2 cellular contexts compared by ENCODE assay signal in genomic region chr1:214219916-214220315, GRCh38.
TF ChIP-seq lines count a peak whose summit lies in the region.

No MANE protein-coding gene starts in this region.

TF ChIP-seq in IMR-90, 13 proteins besides CTCF, POLR2A, EP300 and RAD21:
- TF ChIP-seq CHD1 (IDR thresholded peaks at IDR 0.05; ENCODE audit: low read depth, low read length) (no peak), MAZ (IDR thresholded peaks at IDR 0.05; ENCODE audit: borderline replicate concordance, low read depth, low read length) (no peak), FOS (IDR thresholded peaks at IDR 0.05; ENCODE audit: low read depth, low read length) (no peak)
TF ChIP-seq in IMR-90: peak in this region for 0.

TF ChIP-seq in HepG2, 621 proteins besides CTCF, POLR2A, EP300 and RAD21 (continued from another document):
- TF ChIP-seq CEBPB (IDR thresholded peaks at IDR 0.05; ENCODE audit: borderline replicate concordance, low read depth, low read length) (peak; percentile 78; the same call in 1 of the 2 replicates), SOX6 (IDR thresholded peaks at IDR 0.05) (no peak), SOX6 (CRISPR knock-in tag; IDR thresholded peaks at IDR 0.05) (0 out of 2 replicates have a peak, but pooled peaks have one; percentile 18), SOX13 (IDR thresholded peaks at IDR 0.05) (no peak), SOX13 (CRISPR knock-in tag; conservative IDR thresholded peaks at IDR 0.05 in 1 of 2, IDR thresholded peaks at IDR 0.05 in 1 of 2) (0 out of 4 replicates have a peak, but pooled peaks of 1 of the 2 experiments have one; percentile 42), SOX5 (CRISPR knock-in tag; IDR thresholded peaks at IDR 0.05; ENCODE audit: borderline replicate concordance) (peak; percentile 46; the same call in 1 of the 2 replicates), FOXP1 (IDR thresholded peaks at IDR 0.05) (peak; percentile 27; the same call in 1 of the 2 replicates), FOXP1 (CRISPR knock-in tag; IDR thresholded peaks at IDR 0.05) (0 out of 2 replicates have a peak, but pooled peaks have one; percentile 45), ZNF891 (CRISPR knock-in tag; IDR thresholded peaks at IDR 0.05) (no peak), ATF7 (IDR thresholded peaks at IDR 0.05) (peak; percentile 42; the same call in 1 of the 2 replicates), ATF7 (CRISPR knock-in tag; IDR thresholded peaks at IDR 0.05) (no peak), HNF1A (IDR thresholded peaks at IDR 0.05; ENCODE audit: low read depth) (peak; percentile 78), HNF1A (CRISPR knock-in tag; IDR thresholded peaks at IDR 0.05; ENCODE audit: borderline replicate concordance) (peak; percentile 44; the same call in 1 of the 2 replicates)
